ENCODE assay signal across 27 cellular contexts in genomic region chr12:121142171-121142950, GRCh38.
"Had no signal": no experiment of that assay in that cellular context is flagged by ENCODE, and none has a peak within 500 bp of the region (broad histone marks: within the 10 kb centered on the region; RNA-seq: fewer than 3 reads in every experiment).

No MANE protein-coding gene starts in this region.

- H3K4me3 Mint-ChIP-seq: naive thymus-derived CD8-positive, alpha-beta T cell; stimulated activated memory B cell treated with anti-CD40 and anti-IgM and Interleukin-4, amounts not matched to agents 10 μg/mL and 1 μg/mL and 100 μg/mL, for 72 hours; T-helper 17 cell had no signal

- ATAC-seq: activated naive CD4-positive, alpha-beta T cell treated with anti-CD3 and anti-CD28 coated beads, Interleukin-2, amount 50 U/mL, for 72 hours; body of pancreas; left lung; lower lobe of right lung; naive thymus-derived CD8-positive, alpha-beta T cell; stimulated activated memory B cell treated with anti-CD40 and anti-IgM and Interleukin-4, amounts not matched to agents 10 μg/mL and 1 μg/mL and 100 μg/mL, for 72 hours; T-helper 17 cell had no signal

- H3K36me3 ChIP-seq: adrenal gland, lower lobe of right lung, neutrophil, sigmoid colon, transverse colon had no signal

- FAIRE-seq: colon, endometrium, frontal cortex, islet of Langerhans, small intestine had no signal

- H3K36me3 Mint-ChIP-seq: stimulated activated memory B cell treated with anti-CD40 and anti-IgM and Interleukin-4, amounts not matched to agents 10 μg/mL and 1 μg/mL and 100 μg/mL, for 72 hours had no signal

- H3K4me3 ChIP-seq: adrenal gland, body of pancreas, esophagus squamous epithelium, left lung, lower lobe of right lung, sigmoid colon, testis, transverse colon had no signal

- DNase-seq: activated CD4-positive, alpha-beta T cell treated with anti-CD3 and anti-CD28 coated beads, Interleukin-2, amount 50 U/mL, for 4 hours; activated CD4-positive, CD25-positive, alpha-beta regulatory T cell treated with anti-CD3 and anti-CD28 coated beads, Interleukin-2, amount 50 U/mL, for 72 hours; activated CD8-positive, alpha-beta memory T cell treated with anti-CD3 and anti-CD28 coated beads, Interleukin-2, amount 50 U/mL, for 4 hours; activated gamma-delta T cell treated with Interleukin-2 at 50 U/mL for 16 hours; activated T-cell treated with anti-CD3 and anti-CD28 coated beads, Interleukin-2, amount 50 U/mL, for 1 hour; adrenal gland; aorta; body of pancreas; effector CD8-positive, alpha-beta T cell; esophagus squamous epithelium; left lung; lower lobe of right lung; mesenchymal stem cell; naive thymus-derived CD8-positive, alpha-beta T cell; sigmoid colon; small intestine; stimulated activated CD4-positive, alpha-beta T cell treated with anti-CD3 and anti-CD28 coated beads, Interleukin-4, amount 100 ng/mL, for 24 hours; T-helper 17 cell; testis; transverse colon had no signal

- H3K27me3 Mint-ChIP-seq: naive thymus-derived CD8-positive, alpha-beta T cell; stimulated activated memory B cell treated with anti-CD40 and anti-IgM and Interleukin-4, amounts not matched to agents 10 μg/mL and 1 μg/mL and 100 μg/mL, for 72 hours; T-helper 17 cell had no signal

- H3K27ac Mint-ChIP-seq: stimulated activated memory B cell treated with anti-CD40 and anti-IgM and Interleukin-4, amounts not matched to agents 10 μg/mL and 1 μg/mL and 100 μg/mL, for 72 hours; T-helper 17 cell had no signal

- H3K27ac ChIP-seq: adrenal gland, body of pancreas, neutrophil, sigmoid colon, testis, transverse colon had no signal

- H3K27me3 ChIP-seq: adrenal gland, body of pancreas, esophagus squamous epithelium, left lung, neutrophil, sigmoid colon, testis, transverse colon had no signal

- H3K4me1 ChIP-seq: sigmoid colon, testis, transverse colon had no signal

- H3K9me3 ChIP-seq: adrenal gland, body of pancreas, esophagus squamous epithelium, left lung, lower lobe of right lung, neutrophil, sigmoid colon, testis, transverse colon had no signal

- H3K9me3 Mint-ChIP-seq: naive thymus-derived CD8-positive, alpha-beta T cell; stimulated activated memory B cell treated with anti-CD40 and anti-IgM and Interleukin-4, amounts not matched to agents 10 μg/mL and 1 μg/mL and 100 μg/mL, for 72 hours had no signal
